1 cellular context compared by ENCODE assay signal in the genomic region with DNA sequence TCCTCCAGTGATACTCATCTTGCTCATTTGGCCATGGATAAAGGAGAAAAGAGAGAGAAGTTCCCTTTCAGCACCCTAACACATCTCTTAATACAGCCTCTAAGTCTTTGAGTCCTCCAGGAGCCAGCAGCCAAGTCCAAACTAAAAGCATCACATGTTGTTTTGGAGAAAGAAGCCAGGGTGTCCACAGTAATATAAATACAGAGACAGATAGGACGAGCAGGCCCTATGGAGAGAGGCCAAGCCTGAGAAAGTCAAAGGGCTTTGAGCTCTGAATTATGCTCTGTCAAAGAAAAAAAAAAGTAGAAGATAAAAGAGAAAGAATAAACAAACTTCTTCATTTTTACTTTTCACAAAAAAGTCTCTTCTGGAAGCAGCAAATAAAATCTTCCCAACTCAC.
TF ChIP-seq lines count a peak whose summit lies in the region.

No MANE protein-coding gene starts in this region.

TF ChIP-seq in GM23338, 12 proteins besides CTCF, POLR2A, EP300 and RAD21 (continued from another document):
- TF ChIP-seq, protein P1, sequence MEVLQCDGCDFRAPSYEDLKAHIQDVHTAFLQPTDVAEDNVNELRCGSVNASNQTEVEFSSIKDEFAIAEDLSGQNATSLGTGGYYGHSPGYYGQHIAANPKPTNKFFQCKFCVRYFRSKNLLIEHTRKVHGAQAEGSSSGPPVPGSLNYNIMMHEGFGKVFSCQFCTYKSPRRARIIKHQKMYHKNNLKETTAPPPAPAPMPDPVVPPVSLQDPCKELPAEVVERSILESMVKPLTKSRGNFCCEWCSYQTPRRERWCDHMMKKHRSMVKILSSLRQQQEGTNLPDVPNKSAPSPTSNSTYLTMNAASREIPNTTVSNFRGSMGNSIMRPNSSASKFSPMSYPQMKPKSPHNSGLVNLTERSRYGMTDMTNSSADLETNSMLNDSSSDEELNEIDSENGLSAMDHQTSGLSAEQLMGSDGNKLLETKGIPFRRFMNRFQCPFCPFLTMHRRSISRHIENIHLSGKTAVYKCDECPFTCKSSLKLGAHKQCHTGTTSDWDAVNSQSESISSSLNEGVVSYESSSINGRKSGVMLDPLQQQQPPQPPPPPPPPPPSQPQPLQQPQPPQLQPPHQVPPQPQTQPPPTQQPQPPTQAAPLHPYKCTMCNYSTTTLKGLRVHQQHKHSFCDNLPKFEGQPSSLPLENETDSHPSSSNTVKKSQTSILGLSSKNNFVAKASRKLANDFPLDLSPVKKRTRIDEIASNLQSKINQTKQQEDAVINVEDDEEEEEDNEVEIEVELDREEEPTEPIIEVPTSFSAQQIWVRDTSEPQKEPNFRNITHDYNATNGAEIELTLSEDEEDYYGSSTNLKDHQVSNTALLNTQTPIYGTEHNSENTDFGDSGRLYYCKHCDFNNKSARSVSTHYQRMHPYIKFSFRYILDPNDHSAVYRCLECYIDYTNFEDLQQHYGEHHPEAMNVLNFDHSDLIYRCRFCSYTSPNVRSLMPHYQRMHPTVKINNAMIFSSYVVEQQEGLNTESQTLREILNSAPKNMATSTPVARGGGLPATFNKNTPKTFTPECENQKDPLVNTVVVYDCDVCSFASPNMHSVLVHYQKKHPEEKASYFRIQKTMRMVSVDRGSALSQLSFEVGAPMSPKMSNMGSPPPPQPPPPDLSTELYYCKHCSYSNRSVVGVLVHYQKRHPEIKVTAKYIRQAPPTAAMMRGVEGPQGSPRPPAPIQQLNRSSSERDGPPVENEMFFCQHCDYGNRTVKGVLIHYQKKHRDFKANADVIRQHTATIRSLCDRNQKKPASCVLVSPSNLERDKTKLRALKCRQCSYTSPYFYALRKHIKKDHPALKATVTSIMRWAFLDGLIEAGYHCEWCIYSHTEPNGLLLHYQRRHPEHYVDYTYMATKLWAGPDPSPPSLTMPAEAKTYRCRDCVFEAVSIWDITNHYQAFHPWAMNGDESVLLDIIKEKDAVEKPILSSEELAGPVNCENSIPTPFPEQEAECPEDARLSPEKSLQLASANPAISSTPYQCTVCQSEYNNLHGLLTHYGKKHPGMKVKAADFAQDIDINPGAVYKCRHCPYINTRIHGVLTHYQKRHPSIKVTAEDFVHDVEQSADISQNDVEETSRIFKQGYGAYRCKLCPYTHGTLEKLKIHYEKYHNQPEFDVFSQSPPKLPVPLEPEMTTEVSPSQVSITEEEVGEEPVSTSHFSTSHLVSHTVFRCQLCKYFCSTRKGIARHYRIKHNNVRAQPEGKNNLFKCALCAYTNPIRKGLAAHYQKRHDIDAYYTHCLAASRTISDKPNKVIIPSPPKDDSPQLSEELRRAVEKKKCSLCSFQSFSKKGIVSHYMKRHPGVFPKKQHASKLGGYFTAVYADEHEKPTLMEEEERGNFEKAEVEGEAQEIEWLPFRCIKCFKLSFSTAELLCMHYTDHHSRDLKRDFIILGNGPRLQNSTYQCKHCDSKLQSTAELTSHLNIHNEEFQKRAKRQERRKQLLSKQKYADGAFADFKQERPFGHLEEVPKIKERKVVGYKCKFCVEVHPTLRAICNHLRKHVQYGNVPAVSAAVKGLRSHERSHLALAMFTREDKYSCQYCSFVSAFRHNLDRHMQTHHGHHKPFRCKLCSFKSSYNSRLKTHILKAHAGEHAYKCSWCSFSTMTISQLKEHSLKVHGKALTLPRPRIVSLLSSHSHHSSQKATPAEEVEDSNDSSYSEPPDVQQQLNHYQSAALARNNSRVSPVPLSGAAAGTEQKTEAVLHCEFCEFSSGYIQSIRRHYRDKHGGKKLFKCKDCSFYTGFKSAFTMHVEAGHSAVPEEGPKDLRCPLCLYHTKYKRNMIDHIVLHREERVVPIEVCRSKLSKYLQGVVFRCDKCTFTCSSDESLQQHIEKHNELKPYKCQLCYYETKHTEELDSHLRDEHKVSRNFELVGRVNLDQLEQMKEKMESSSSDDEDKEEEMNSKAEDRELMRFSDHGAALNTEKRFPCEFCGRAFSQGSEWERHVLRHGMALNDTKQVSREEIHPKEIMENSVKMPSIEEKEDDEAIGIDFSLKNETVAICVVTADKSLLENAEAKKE (CRISPR knock-in tag; IDR thresholded peaks at IDR 0.05): no peak
- TF ChIP-seq, protein P2, sequence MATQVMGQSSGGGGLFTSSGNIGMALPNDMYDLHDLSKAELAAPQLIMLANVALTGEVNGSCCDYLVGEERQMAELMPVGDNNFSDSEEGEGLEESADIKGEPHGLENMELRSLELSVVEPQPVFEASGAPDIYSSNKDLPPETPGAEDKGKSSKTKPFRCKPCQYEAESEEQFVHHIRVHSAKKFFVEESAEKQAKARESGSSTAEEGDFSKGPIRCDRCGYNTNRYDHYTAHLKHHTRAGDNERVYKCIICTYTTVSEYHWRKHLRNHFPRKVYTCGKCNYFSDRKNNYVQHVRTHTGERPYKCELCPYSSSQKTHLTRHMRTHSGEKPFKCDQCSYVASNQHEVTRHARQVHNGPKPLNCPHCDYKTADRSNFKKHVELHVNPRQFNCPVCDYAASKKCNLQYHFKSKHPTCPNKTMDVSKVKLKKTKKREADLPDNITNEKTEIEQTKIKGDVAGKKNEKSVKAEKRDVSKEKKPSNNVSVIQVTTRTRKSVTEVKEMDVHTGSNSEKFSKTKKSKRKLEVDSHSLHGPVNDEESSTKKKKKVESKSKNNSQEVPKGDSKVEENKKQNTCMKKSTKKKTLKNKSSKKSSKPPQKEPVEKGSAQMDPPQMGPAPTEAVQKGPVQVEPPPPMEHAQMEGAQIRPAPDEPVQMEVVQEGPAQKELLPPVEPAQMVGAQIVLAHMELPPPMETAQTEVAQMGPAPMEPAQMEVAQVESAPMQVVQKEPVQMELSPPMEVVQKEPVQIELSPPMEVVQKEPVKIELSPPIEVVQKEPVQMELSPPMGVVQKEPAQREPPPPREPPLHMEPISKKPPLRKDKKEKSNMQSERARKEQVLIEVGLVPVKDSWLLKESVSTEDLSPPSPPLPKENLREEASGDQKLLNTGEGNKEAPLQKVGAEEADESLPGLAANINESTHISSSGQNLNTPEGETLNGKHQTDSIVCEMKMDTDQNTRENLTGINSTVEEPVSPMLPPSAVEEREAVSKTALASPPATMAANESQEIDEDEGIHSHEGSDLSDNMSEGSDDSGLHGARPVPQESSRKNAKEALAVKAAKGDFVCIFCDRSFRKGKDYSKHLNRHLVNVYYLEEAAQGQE (IDR thresholded peaks at IDR 0.05; ENCODE audit: unreplicated experiment): no peak
- TF ChIP-seq ZNF331 (CRISPR knock-in tag; IDR thresholded peaks at IDR 0.05; ENCODE audit: low read depth) (no peak), CREB1 (CRISPR knock-in tag; IDR thresholded peaks at IDR 0.05; ENCODE audit: low read depth) (no peak), ZNF114 (CRISPR knock-in tag; IDR thresholded peaks at IDR 0.05) (no peak), POLR2AphosphoS5 (IDR thresholded peaks at IDR 0.05; ENCODE audit: low read depth) (no peak), EZH2 (IDR thresholded peaks at IDR 0.05; ENCODE audit: low read depth, unreplicated experiment) (no peak), JUNB (IDR thresholded peaks at IDR 0.05; ENCODE audit: unreplicated experiment) (no peak), STAT1 (IDR thresholded peaks at IDR 0.05; ENCODE audit: unreplicated experiment) (no peak)
- TF ChIP-seq, protein P3, sequence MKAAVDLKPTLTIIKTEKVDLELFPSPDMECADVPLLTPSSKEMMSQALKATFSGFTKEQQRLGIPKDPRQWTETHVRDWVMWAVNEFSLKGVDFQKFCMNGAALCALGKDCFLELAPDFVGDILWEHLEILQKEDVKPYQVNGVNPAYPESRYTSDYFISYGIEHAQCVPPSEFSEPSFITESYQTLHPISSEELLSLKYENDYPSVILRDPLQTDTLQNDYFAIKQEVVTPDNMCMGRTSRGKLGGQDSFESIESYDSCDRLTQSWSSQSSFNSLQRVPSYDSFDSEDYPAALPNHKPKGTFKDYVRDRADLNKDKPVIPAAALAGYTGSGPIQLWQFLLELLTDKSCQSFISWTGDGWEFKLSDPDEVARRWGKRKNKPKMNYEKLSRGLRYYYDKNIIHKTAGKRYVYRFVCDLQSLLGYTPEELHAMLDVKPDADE (IDR thresholded peaks at IDR 0.05): no peak
TF ChIP-seq in GM23338: peak in this region for 0.
